22 cellular contexts compared by ENCODE assay signal in the genomic region with DNA sequence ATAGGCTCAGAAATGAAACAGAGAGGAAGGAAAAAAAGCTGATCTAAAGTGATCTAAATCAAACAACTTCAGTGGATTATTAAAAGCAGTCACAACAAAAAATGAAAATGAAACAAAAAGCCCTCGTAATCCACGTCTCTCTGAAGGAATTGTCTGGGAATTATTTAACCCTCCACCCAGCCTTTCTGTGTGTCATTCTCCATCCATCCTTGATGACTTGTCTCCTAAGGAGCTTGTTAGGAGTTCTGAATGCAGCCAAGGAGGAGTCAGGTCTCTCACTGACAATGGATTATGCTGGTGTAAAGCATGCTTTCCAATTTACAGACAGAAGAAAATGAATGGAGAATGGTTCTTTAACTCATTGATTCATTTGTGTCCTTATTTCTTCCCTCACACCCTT.
DNase-seq lines count a peak whose midpoint lies in the region; ATAC-seq and TF ChIP-seq lines count a peak whose summit lies in the region.
"Had no signal": no experiment of that assay in that cellular context is flagged by ENCODE, and none has a peak within 500 bp of the region (broad histone marks: within the 10 kb centered on the region; RNA-seq: fewer than 3 reads in every experiment).

No MANE protein-coding gene starts in this region.

- CTCF ChIA-PET in activated naive CD4-positive, alpha-beta T cell treated with anti-CD3 and anti-CD28 coated beads, Interleukin-2, amount 10 ng/mL, durations not matched to agents 7 days and 5 days (lab: Charles Lee) = no interaction called here
- CTCF ChIA-PET in activated naive CD4-positive, alpha-beta T cell treated with anti-CD3 and anti-CD28 coated beads for 36 hours (lab: Charles Lee) = no interaction called here

- intact Hi-C loops in upper lobe of right lung (cut with DNase I) = no loop called here
- intact Hi-C loops in activated naive CD4-positive, alpha-beta T cell treated with anti-CD3 and anti-CD28 coated beads for 36 hours (cut with micrococcal nuclease) = loop anchor here (10.0 kb wide), 1 partner anchor 436 kb away; no protein-coding TSS in a partner anchor

- TF ChIP-seq CTCF in foreskin fibroblast (IDR thresholded peaks at IDR 0.05; ENCODE audit: low read depth, low read length) (no peak), upper lobe of right lung (IDR thresholded peaks at IDR 0.05) (no peak), tibial nerve (IDR thresholded peaks at IDR 0.05) (no peak)

- H3K27me3 ChIP-seq in upper lobe of right lung = no peaks in the 10 kb centered on the region
- H3K27me3 ChIP-seq in tibial nerve = no peaks in the 10 kb centered on the region

- H3K4me3 ChIP-seq in foreskin fibroblast (ENCODE audit: low read depth in 1 of 2, low read length in 2 of 2) = peak overlapping the region; percentile 17 to 42
- H3K4me3 ChIP-seq in upper lobe of right lung = no peak overlapping the region
- H3K4me3 ChIP-seq in tibial nerve = no peak overlapping the region
- H3K4me3 ChIP-seq: mucosa of descending colon had no signal

- TF ChIP-seq POLR2A in tibial nerve (IDR thresholded peaks at IDR 0.05) = no peak

- peak overlapping the region; percentile 40 for H3K27ac Mint-ChIP-seq in activated naive CD4-positive, alpha-beta T cell treated with anti-CD3 and anti-CD28 coated beads, Interleukin-2, amount 10 ng/mL, durations not matched to agents 7 days and 5 days
- H3K27ac Mint-ChIP-seq in activated T-helper 17 cell treated with anti-CD3 and anti-CD28 coated beads, Interleukin-2, amount 50 U/mL, for 72 hours = no peak overlapping the region
- no peak overlapping the region for H3K27ac Mint-ChIP-seq in activated naive CD4-positive, alpha-beta T cell treated with anti-CD3 and anti-CD28 coated beads for 36 hours
- H3K27ac Mint-ChIP-seq: activated naive CD4-positive, alpha-beta T cell treated with anti-CD3 and anti-CD28 coated beads, Interleukin-2, amount 50 U/mL, for 72 hours; T-cell had no signal

- no peaks in the 10 kb centered on the region for H3K9me3 Mint-ChIP-seq in activated naive CD4-positive, alpha-beta T cell treated with anti-CD3 and anti-CD28 coated beads, Interleukin-2, amount 10 ng/mL, durations not matched to agents 7 days and 5 days
- no peaks in the 10 kb centered on the region for H3K9me3 Mint-ChIP-seq in activated T-helper 17 cell treated with anti-CD3 and anti-CD28 coated beads, Interleukin-2, amount 50 U/mL, for 72 hours
- H3K9me3 Mint-ChIP-seq in activated naive CD4-positive, alpha-beta T cell treated with anti-CD3 and anti-CD28 coated beads for 36 hours = no peaks in the 10 kb centered on the region
- H3K9me3 Mint-ChIP-seq: central memory CD8-positive, alpha-beta T cell; T-cell had no signal

- DNase-seq in activated naive CD4-positive, alpha-beta T cell treated with anti-CD3 and anti-CD28 coated beads, Interleukin-2, amount 10 ng/mL, durations not matched to agents 7 days and 5 days = no peak
- no peak for DNase-seq in activated naive CD4-positive, alpha-beta T cell (lab: John Stamatoyannopoulos, UW)
- DNase-seq in foreskin fibroblast = peak in 1 of 2 donors; percentile 53
- DNase-seq in upper lobe of right lung = no peak
- DNase-seq in activated effector memory CD4-positive, alpha-beta T cell treated with anti-CD3 and anti-CD28 coated beads, Interleukin-2, amount 50 U/mL, for 16 hours = no peak
- no peak for DNase-seq in tibial nerve (ENCODE audit: low spot score in 2 of 2)
- DNase-seq in activated naive CD4-positive, alpha-beta T cell treated with anti-CD3 and anti-CD28 coated beads for 36 hours = no peak
- DNase-seq: activated CD4-positive, CD25-positive, alpha-beta regulatory T cell; COR-L47; heart left ventricle; kidney glomerular epithelial cell; mucosa of descending colon; NCI-H2029 treated with DMSO at 0.1 percent for 48 hours; NCI-H526 treated with DMSO at 0.1 percent for 48 hours; RPMI8226; stomach; T-cell had no signal

- H3K4me1 Mint-ChIP-seq in activated naive CD4-positive, alpha-beta T cell treated with anti-CD3 and anti-CD28 coated beads, Interleukin-2, amount 10 ng/mL, durations not matched to agents 7 days and 5 days = peaks cover 2% of the 10 kb centered on the region
- peaks cover 5% of the 10 kb centered on the region for H3K4me1 Mint-ChIP-seq in activated T-helper 17 cell treated with anti-CD3 and anti-CD28 coated beads, Interleukin-2, amount 50 U/mL, for 72 hours
- peaks cover 4% of the 10 kb centered on the region for H3K4me1 Mint-ChIP-seq in activated naive CD4-positive, alpha-beta T cell treated with anti-CD3 and anti-CD28 coated beads for 36 hours (ENCODE audit: low read depth)
- H3K4me1 Mint-ChIP-seq: central memory CD8-positive, alpha-beta T cell had no signal

- H3K9me3 ChIP-seq in upper lobe of right lung = no peaks in the 10 kb centered on the region
- H3K9me3 ChIP-seq in tibial nerve = no peaks in the 10 kb centered on the region
- H3K9me3 ChIP-seq: heart left ventricle, mucosa of descending colon, stomach had no signal

- H3K36me3 ChIP-seq in upper lobe of right lung (no peaks in the 10 kb centered on the region), tibial nerve (no peaks in the 10 kb centered on the region)
- H3K36me3 ChIP-seq: heart left ventricle, stomach had no signal

- H3K27me3 Mint-ChIP-seq in activated naive CD4-positive, alpha-beta T cell treated with anti-CD3 and anti-CD28 coated beads, Interleukin-2, amount 10 ng/mL, durations not matched to agents 7 days and 5 days = peaks cover 16% of the 10 kb centered on the region
- H3K27me3 Mint-ChIP-seq in activated T-helper 17 cell treated with anti-CD3 and anti-CD28 coated beads, Interleukin-2, amount 50 U/mL, for 72 hours = peaks cover 12% of the 10 kb centered on the region
- H3K27me3 Mint-ChIP-seq in activated naive CD4-positive, alpha-beta T cell treated with anti-CD3 and anti-CD28 coated beads for 36 hours (ENCODE audit: low read depth) = no peaks in the 10 kb centered on the region

- H3K36me3 Mint-ChIP-seq in activated naive CD4-positive, alpha-beta T cell treated with anti-CD3 and anti-CD28 coated beads, Interleukin-2, amount 10 ng/mL, durations not matched to agents 7 days and 5 days = no peaks in the 10 kb centered on the region
- H3K36me3 Mint-ChIP-seq in activated T-helper 17 cell treated with anti-CD3 and anti-CD28 coated beads, Interleukin-2, amount 50 U/mL, for 72 hours (ENCODE audit: low read depth) = no peaks in the 10 kb centered on the region
- no peaks in the 10 kb centered on the region for H3K36me3 Mint-ChIP-seq in activated naive CD4-positive, alpha-beta T cell treated with anti-CD3 and anti-CD28 coated beads for 36 hours (ENCODE audit: low read depth)
- H3K36me3 Mint-ChIP-seq: activated naive CD4-positive, alpha-beta T cell treated with anti-CD3 and anti-CD28 coated beads, Interleukin-2, amount 50 U/mL, for 72 hours; T-cell had no signal

- H3K27ac ChIP-seq in upper lobe of right lung (peak overlapping the region; percentile 6), tibial nerve (peak overlapping the region in 1 of 4 donors; percentile 35)
- H3K27ac ChIP-seq: epithelial cell of prostate, parathyroid adenoma had no signal

- 3 to 10% methylated on average over 2 of the region's 2 CpGs for WGBS in tibial nerve, 2 donors

- H3K4me1 ChIP-seq in upper lobe of right lung = no peaks in the 10 kb centered on the region
- peaks cover 0 to 10% (median 0%) of the 10 kb centered on the region in 4 donors for H3K4me1 ChIP-seq in tibial nerve
- H3K4me1 ChIP-seq: parathyroid adenoma had no signal

- ATAC-seq in activated T-helper 17 cell treated with anti-CD3 and anti-CD28 coated beads, Interleukin-2, amount 50 U/mL, for 72 hours (replicated peaks) = no peak
- no peak for ATAC-seq in upper lobe of right lung
- ATAC-seq: activated naive CD4-positive, alpha-beta T cell treated with anti-CD3 and anti-CD28 coated beads, Interleukin-2, amount 50 U/mL, for 72 hours; heart left ventricle; mucosa of descending colon; T-cell had no signal

- TF ChIP-seq EP300 in tibial nerve (IDR thresholded peaks at IDR 0.05) = no peak

- no peak overlapping the region for H3K4me3 Mint-ChIP-seq in activated naive CD4-positive, alpha-beta T cell treated with anti-CD3 and anti-CD28 coated beads, Interleukin-2, amount 10 ng/mL, durations not matched to agents 7 days and 5 days
- peak overlapping the region; percentile 26 for H3K4me3 Mint-ChIP-seq in activated T-helper 17 cell treated with anti-CD3 and anti-CD28 coated beads, Interleukin-2, amount 50 U/mL, for 72 hours
- no peak overlapping the region for H3K4me3 Mint-ChIP-seq in activated naive CD4-positive, alpha-beta T cell treated with anti-CD3 and anti-CD28 coated beads for 36 hours
- H3K4me3 Mint-ChIP-seq: central memory CD8-positive, alpha-beta T cell; T-cell had no signal

Comparison
In these comparisons a context has a peak if more than half of its experiments do, and no peak if none do; other contexts are left out.
1. H3K4me3 ChIP-seq: peak in foreskin fibroblast (2 of 2); none in upper lobe of right lung (single experiment) and tibial nerve (0 of 4).